ENCODE assay signal across 10 cellular contexts in genomic region chr6:129661478-129662405, GRCh38. TPM values are rescaled to one million over a fixed set of nuclear protein-coding genes. Genes with fewer than 3 reads are reported as not detected.
A peak's percentile ranks its signal among the peaks of the same experiment; 100 is the strongest.
DNase-seq lines count a peak whose midpoint lies in the region; ATAC-seq, FAIRE-seq and TF ChIP-seq lines count a peak whose summit lies in the region.
"Had no signal": no experiment of that assay in that cellular context is flagged by ENCODE, and none has a peak within 500 bp of the region (broad histone marks: within the 10 kb centered on the region; RNA-seq: fewer than 3 reads in every experiment).

No MANE protein-coding gene starts in this region.

- intact Hi-C loops in pancreas (cut with DNase I): no loop called here

- 81 to 86% methylated on average over 7 of the region's 7 CpGs for WGBS in pancreas, 2 donors

- H3K4me1 Mint-ChIP-seq in stimulated activated effector memory CD8-positive, alpha-beta T cell treated with anti-CD3 and anti-CD28 coated beads, Interleukin-12 subunit alpha, Interleukin-12 subunit beta, amount 100 ng/mL, for 72 hours: peaks cover 44% of the 10 kb centered on the region

- no peak overlapping the region for H3K4me3 Mint-ChIP-seq in stimulated activated effector memory CD8-positive, alpha-beta T cell treated with anti-CD3 and anti-CD28 coated beads, Interleukin-12 subunit alpha, Interleukin-12 subunit beta, amount 100 ng/mL, for 72 hours
- H3K4me3 Mint-ChIP-seq: central memory CD8-positive, alpha-beta T cell had no signal

- H3K36me3 ChIP-seq in pancreas: no peaks in the 10 kb centered on the region
- H3K36me3 ChIP-seq in SJCRH30: no peaks in the 10 kb centered on the region
- no peaks in the 10 kb centered on the region for H3K36me3 ChIP-seq in WERI-Rb-1

- TF ChIP-seq CTCF in pancreas (IDR thresholded peaks at IDR 0.05) (no peak), WERI-Rb-1 (IDR thresholded peaks at IDR 0.05; ENCODE audit: low read depth, low read length) (no peak)

- H3K9me3 Mint-ChIP-seq in stimulated activated effector memory CD8-positive, alpha-beta T cell treated with anti-CD3 and anti-CD28 coated beads, Interleukin-12 subunit alpha, Interleukin-12 subunit beta, amount 100 ng/mL, for 72 hours: no peaks in the 10 kb centered on the region
- H3K9me3 Mint-ChIP-seq: central memory CD8-positive, alpha-beta T cell had no signal

- no peak overlapping the region for H3K27ac Mint-ChIP-seq in stimulated activated effector memory CD8-positive, alpha-beta T cell treated with anti-CD3 and anti-CD28 coated beads, Interleukin-12 subunit alpha, Interleukin-12 subunit beta, amount 100 ng/mL, for 72 hours

- H3K4me1 ChIP-seq in pancreas: peaks cover 20 to 60% (median 42%) of the 10 kb centered on the region in 3 donors
- H3K4me1 ChIP-seq in SJCRH30: no peaks in the 10 kb centered on the region

- no peak for FAIRE-seq in pancreas (lab: Jason Lieb, UNC)

- ATAC-seq in GM19035 (IDR thresholded peaks at IDR 0.05; ENCODE audit: unreplicated experiment): peak; percentile 15
- ATAC-seq in HG02571 (IDR thresholded peaks at IDR 0.05; ENCODE audit: unreplicated experiment): peak; percentile 32
- peak in 3 of 4 donors; percentile 6 to 39 (median 25) for ATAC-seq in pancreas
- ATAC-seq in stimulated activated effector memory CD8-positive, alpha-beta T cell treated with anti-CD3 and anti-CD28 coated beads, Interleukin-12 subunit alpha, Interleukin-12 subunit beta, amount 100 ng/mL, for 72 hours: no peak

- no peaks in the 10 kb centered on the region for H3K36me3 Mint-ChIP-seq in stimulated activated effector memory CD8-positive, alpha-beta T cell treated with anti-CD3 and anti-CD28 coated beads, Interleukin-12 subunit alpha, Interleukin-12 subunit beta, amount 100 ng/mL, for 72 hours

- H3K27ac ChIP-seq in pancreas (peak overlapping the region in 3 of 4 donors; percentile 3 to 62 (median 40)), SJCRH30 (no peak overlapping the region), WERI-Rb-1 (no peak overlapping the region)

- H3K4me3 ChIP-seq in pancreas (no peak overlapping the region), SJCRH30 (no peak overlapping the region), WERI-Rb-1 (ENCODE audit: low read depth, low read length) (no peak overlapping the region)

- H3K9me3 ChIP-seq in pancreas (no peaks in the 10 kb centered on the region), SJCRH30 (replicated peaks) (no peaks in the 10 kb centered on the region; the same call in 1 of the 2 replicates), WERI-Rb-1 (ENCODE audit: severe bottlenecking) (no peaks in the 10 kb centered on the region)

- no peaks in the 10 kb centered on the region for H3K27me3 ChIP-seq in pancreas
- H3K27me3 ChIP-seq in SJCRH30: no peaks in the 10 kb centered on the region
- H3K27me3 ChIP-seq in WERI-Rb-1 (ENCODE audit: insufficient read depth, low read depth, severe bottlenecking): no peaks in the 10 kb centered on the region

- DNase-seq in NCI-H187 treated with DMSO at 0.1 percent for 48 hours (lab: John Stamatoyannopoulos, UW) (peak; percentile 89), pancreas (no peak), DMS114 treated with DMSO at 0.1 percent for 48 hours (lab: John Stamatoyannopoulos, UW; ENCODE audit: unreplicated experiment) (no peak), SJCRH30 (no peak), WERI-Rb-1 (no peak)
- no peak for DNase-seq in stimulated activated effector memory CD8-positive, alpha-beta T cell treated with anti-CD3 and anti-CD28 coated beads, Interleukin-12 subunit alpha, Interleukin-12 subunit beta, amount 100 ng/mL, for 72 hours (ENCODE audit: low spot score in 2 of 2)
- DNase-seq: activated CD4-positive, CD25-positive, alpha-beta regulatory T cell had no signal

RNA-seq across cellular contexts. Expression of gene ARHGAP18, which starts 48.2 kb away (rescaled TPM):
- 10 to 100 TPM; 22.9 to 41.0 (median 29.6) TPM for total RNA-seq in pancreas
- polyA plus RNA-seq in pancreas: 10 to 100 TPM in 1 of 2 donors, 1 to 10 TPM in 1; 8.2 to 11.6 TPM
- 14.1 and 14.6 TPM in 2 replicates for total RNA-seq in SJCRH30 (2014; rRNA removed; shearing (Covaris generic))

Comparison
In these comparisons a context has a peak if more than half of its experiments do, and no peak if none do; other contexts are left out.
1. H3K27ac ChIP-seq: peak in pancreas (3 of 4); none in SJCRH30 (single experiment) and WERI-Rb-1 (single experiment).